In genomic region chr15:63596666-63597032, GRCh38 we compare ENCODE assay signal across 11 cellular contexts. TPM values are rescaled to one million over a fixed set of nuclear protein-coding genes. Genes with fewer than 3 reads are reported as not detected.
DNase-seq lines count a peak whose midpoint lies in the region; ATAC-seq and TF ChIP-seq lines count a peak whose summit lies in the region.
"Had no signal": no experiment of that assay in that cellular context is flagged by ENCODE, and none has a peak within 500 bp of the region (broad histone marks: within the 10 kb centered on the region; RNA-seq: fewer than 3 reads in every experiment).

No MANE protein-coding gene starts in this region.

- H3K4me2 ChIP-seq in OCI-LY1 (ENCODE audit: low read length) (peak overlapping the region; percentile 41; the same call in 1 of the 2 replicates), PC-3 (ENCODE audit: low read length) (no peak overlapping the region)

- intact Hi-C loops in esophagus squamous epithelium (cut with DNase I) (loop anchor here (5.0 to 10.0 kb wide), 2 partner anchors 92 to 124 kb away; partner anchors contain the start of gene USP3), PC-3 (cut with micrococcal nuclease) (loop anchor here (5.0 kb wide), 2 partner anchors 194 to 309 kb away; no protein-coding TSS in a partner anchor)

- H3K36me3 ChIP-seq in OCI-LY1 (ENCODE audit: insufficient read depth, low read length): peaks cover 27% of the 10 kb centered on the region
- H3K36me3 ChIP-seq in esophagus squamous epithelium: peaks cover 0 to 35% (median 4%) of the 10 kb centered on the region in 3 donors
- H3K36me3 ChIP-seq in PC-3 (ENCODE audit: low read depth, low read length): peaks cover 7% of the 10 kb centered on the region; the same call in 1 of the 2 replicates

- H3K27ac ChIP-seq in AG04450 (ENCODE audit: low read depth, low read length) (peak overlapping the region; percentile 87), OCI-LY1 (ENCODE audit: low read depth, low read length, poor library complexity, severe bottlenecking) (peak overlapping the region; percentile 89), esophagus squamous epithelium (peak overlapping the region; percentile 60 to 94 (median 90)), PC-3 (ENCODE audit: low read length) (no peak overlapping the region)
- H3K27ac ChIP-seq: foreskin keratinocyte had no signal

- H3F3A ChIP-seq in OCI-LY1 (ENCODE audit: insufficient read depth, low read length) (0 out of 2 replicates have a peak, but pooled peaks cover 2% of the 10 kb centered on the region), PC-3 (ENCODE audit: low read length, unreplicated experiment) (no peaks in the 10 kb centered on the region)

- TF ChIP-seq CTCF in AG04450 (IDR thresholded peaks at IDR 0.05; ENCODE audit: low read depth, low read length) (no peak), OCI-LY1 (IDR thresholded peaks at IDR 0.05; ENCODE audit: low read length) (no peak), esophagus squamous epithelium (IDR thresholded peaks at IDR 0.05) (no peak), neural crest cell (conservative IDR thresholded peaks at IDR 0.05) (no peak), PC-3 (conservative IDR thresholded peaks at IDR 0.05; ENCODE audit: low read depth, low read length) (no peak)

- H3K4me1 Mint-ChIP-seq in neural crest cell: peaks cover 38% of the 10 kb centered on the region

- H3K9ac ChIP-seq in OCI-LY1 (ENCODE audit: low read length): no peak overlapping the region; the same call in 1 of the 2 replicates
- H3K9ac ChIP-seq in PC-3 (ENCODE audit: low read length): no peak overlapping the region

- H3K36me3 Mint-ChIP-seq in neural crest cell (ENCODE audit: low read depth): peaks cover 5% of the 10 kb centered on the region

- H3K27ac Mint-ChIP-seq in neural crest cell (ENCODE audit: unreplicated experiment): peak overlapping the region; percentile 72

- CTCF ChIA-PET in AG04450 (lab: Charles Lee): interaction anchor here (0.9 to 1.7 kb wide), 6 partner anchors 11 to 308 kb away, joined by 3 to 6 read pairs (median 3); no protein-coding TSS in a partner anchor
- CTCF ChIA-PET in PC-3 (lab: Charles Lee): no interaction called here

- H3K9me3 ChIP-seq in AG04450 (ENCODE audit: control insufficient read depth, insufficient read depth, low read length) (no peaks in the 10 kb centered on the region; the same call in 1 of the 2 replicates), OCI-LY1 (ENCODE audit: low read length) (no peaks in the 10 kb centered on the region), esophagus squamous epithelium (no peaks in the 10 kb centered on the region), PC-3 (ENCODE audit: low read length) (no peaks in the 10 kb centered on the region)
- H3K9me3 ChIP-seq: neutrophil had no signal

- no peak overlapping the region for H2AFZ ChIP-seq in OCI-LY1 (ENCODE audit: low read length)
- H2AFZ ChIP-seq in PC-3 (ENCODE audit: low read length): no peak overlapping the region

- H3K79me2 ChIP-seq in OCI-LY1 (ENCODE audit: insufficient read depth, low read length) (no peaks in the 10 kb centered on the region), PC-3 (ENCODE audit: low read length) (peaks cover 6% of the 10 kb centered on the region)

- BruUV-seq in PC-3 (replicated peaks; lab: Mats Ljungman, UMichigan): no TSS peak

- no peaks in the 10 kb centered on the region for H3K27me3 ChIP-seq in AG04450 (ENCODE audit: control insufficient read depth, insufficient read depth, low read length)
- H3K27me3 ChIP-seq in OCI-LY1 (ENCODE audit: insufficient read depth, low read length): no peaks in the 10 kb centered on the region
- H3K27me3 ChIP-seq in esophagus squamous epithelium: no peaks in the 10 kb centered on the region
- no peaks in the 10 kb centered on the region for H3K27me3 ChIP-seq in PC-3 (ENCODE audit: low read length)
- H3K27me3 ChIP-seq: foreskin keratinocyte had no signal

- DNase-seq in AG04450 (ENCODE audit: low read depth, low spot score) (no peak), esophagus squamous epithelium (lab: John Stamatoyannopoulos, UW) (no peak), neural crest cell (ENCODE audit: low read depth, low spot score) (no peak), PC-3 (no peak), NCI-H146 (lab: John Stamatoyannopoulos, UW) (no peak)
- DNase-seq in stimulated activated CD4-positive, alpha-beta T cell treated with anti-CD3 and anti-CD28 coated beads, Interleukin-12 subunit alpha, Interleukin-12 subunit beta, amount 100 ng/mL, for 4 hours: no peak
- no peak for DNase-seq in stimulated activated naive CD4-positive, alpha-beta T cell (lab: John Stamatoyannopoulos, UW)
- DNase-seq: foreskin keratinocyte, MV-4-11 had no signal

- H3K9me2 ChIP-seq in OCI-LY1 (ENCODE audit: low read depth, low read length) (no peaks in the 10 kb centered on the region), PC-3 (replicated peaks; ENCODE audit: low read length) (no peaks in the 10 kb centered on the region)

- no peak for ATAC-seq in PC-3
- ATAC-seq: foreskin keratinocyte had no signal

- no peaks in the 10 kb centered on the region for H3K9me3 Mint-ChIP-seq in neural crest cell

- H4K20me1 ChIP-seq in OCI-LY1 (ENCODE audit: insufficient read depth, low read length) (no peaks in the 10 kb centered on the region), PC-3 (ENCODE audit: low read length) (no peaks in the 10 kb centered on the region)

- TF ChIP-seq POLR2A in esophagus squamous epithelium (IDR thresholded peaks at IDR 0.05): no peak

- peak overlapping the region; percentile 35 for H3K4me3 Mint-ChIP-seq in neural crest cell

- 70 to 73% methylated on average over 2 of the region's 2 CpGs for WGBS in esophagus squamous epithelium, 2 donors

- peaks cover 2% of the 10 kb centered on the region for H3K27me3 Mint-ChIP-seq in neural crest cell (ENCODE audit: low read depth)

- POLR2A ChIA-PET in AG04450 (lab: Yijun Ruan, JAX) (interaction anchor here (1.0 to 1.7 kb wide), 3 partner anchors 9 to 92 kb away, joined by 4 to 8 read pairs (median 5); partner anchors contain the start of gene USP3), PC-3 (lab: Charles Lee; ENCODE audit: unreplicated experiment) (no interaction called here)

- no peak overlapping the region for H3K4me3 ChIP-seq in AG04450 (ENCODE audit: low read depth, low read length)
- H3K4me3 ChIP-seq in OCI-LY1 (ENCODE audit: low read depth, low read length, poor library complexity, severe bottlenecking): no peak overlapping the region
- peak overlapping the region in 2 of 4 donors; percentile 73 to 91 for H3K4me3 ChIP-seq in esophagus squamous epithelium
- no peak overlapping the region for H3K4me3 ChIP-seq in PC-3 (ENCODE audit: low read length)

- H3K4me1 ChIP-seq in OCI-LY1 (ENCODE audit: insufficient read depth, low read length, severe bottlenecking): peaks cover 67% of the 10 kb centered on the region
- H3K4me1 ChIP-seq in esophagus squamous epithelium: peaks cover 9 to 70% (median 25%) of the 10 kb centered on the region in 3 donors
- peaks cover 7% of the 10 kb centered on the region; the same call in 1 of the 2 replicates for H3K4me1 ChIP-seq in PC-3 (ENCODE audit: insufficient read depth, low read length)
- H3K4me1 ChIP-seq: foreskin keratinocyte had no signal

RNA-seq across cellular contexts. Expression of gene FBXL22, which starts 0.5 kb away (rescaled TPM):
- 1.3 TPM in 2 replicates for polyA plus RNA-seq in AG04450 (2011; rRNA removed)
- polyA minus RNA-seq in AG04450 (2011; rRNA and poly(A)+ RNA removed): 1.1 and 2.1 TPM in 2 replicates
- total RNA-seq in esophagus squamous epithelium: 1 to 10 TPM in 3 of 4 donors, under 1 TPM in 1; 0.19 to 6.5 (median 3.1) TPM
- 0.93 and 1.0 TPM in 2 replicates for total RNA-seq in neural crest cell
- total RNA-seq in PC-3 (2014; rRNA removed): 0.46 and 2.0 TPM in 2 replicates
